8 cellular contexts compared by ENCODE assay signal in genomic region chr3:183883291-183884096, GRCh38. TPM values are rescaled to one million over a fixed set of nuclear protein-coding genes. Genes with fewer than 3 reads are reported as not detected.
DNase-seq lines count a peak whose midpoint lies in the region; ATAC-seq and TF ChIP-seq lines count a peak whose summit lies in the region.

No MANE protein-coding gene starts in this region.

- no peak for TF ChIP-seq RAD21 in HCT116 (IDR thresholded peaks at IDR 0.05; ENCODE audit: low read depth)

- no peaks in the 10 kb centered on the region for H4K20me1 ChIP-seq in HCT116 (ENCODE audit: insufficient read depth)

- H3K36me3 ChIP-seq in HCT116 (ENCODE audit: control insufficient read depth in 1 of 2, insufficient read depth in 2 of 2, low read length in 2 of 2) = no peaks in the 10 kb centered on the region

- H3K9me3 ChIP-seq in HCT116 (ENCODE audit: control insufficient read depth in 1 of 2, insufficient read depth in 1 of 2, low read depth in 1 of 2, low read length in 2 of 2) = no peaks in the 10 kb centered on the region

- H3K9me3 Mint-ChIP-seq in glutamatergic neuron (ENCODE audit: unreplicated experiment) = no peaks in the 10 kb centered on the region

- peaks cover 14% of the 10 kb centered on the region for H3K4me1 Mint-ChIP-seq in glutamatergic neuron (ENCODE audit: low read depth, unreplicated experiment)

- POLR2A ChIA-PET in HCT116 (lab: Charles Lee) = interaction anchor here (1.5 kb wide), 1 partner anchor 12 kb away, joined by 4 read pairs; no protein-coding TSS in a partner anchor

- TF ChIP-seq POLR2A in HCT116 (IDR thresholded peaks at IDR 0.05; ENCODE audit: borderline replicate concordance, extremely low read depth, insufficient read depth, insufficient read length) = no peak

- peaks cover 4% of the 10 kb centered on the region for H3K27me3 Mint-ChIP-seq in glutamatergic neuron (ENCODE audit: unreplicated experiment)

- H3K9me2 ChIP-seq in HCT116 (ENCODE audit: insufficient read depth) = no peaks in the 10 kb centered on the region

- H3K27me3 ChIP-seq in HCT116 (ENCODE audit: insufficient read depth, low read length) = no peaks in the 10 kb centered on the region

- DNase-seq in HCT116 (ENCODE audit: low read depth, low spot score) = no peak
- DNase-seq in glutamatergic neuron = no peak
- DNase-seq in stimulated activated CD4-positive, alpha-beta T cell treated with anti-CD3 and anti-CD28 coated beads, Interleukin-2, amount 100 ng/mL, for 48 hours = no peak
- no peak for DNase-seq in substantia nigra (lab: John Stamatoyannopoulos, UW)
- no peak for DNase-seq in caudate nucleus (lab: John Stamatoyannopoulos, UW)
- DNase-seq in hepatic stellate cell (ENCODE audit: low spot score) = no peak

- peak overlapping the region; percentile 91 for H3K9ac ChIP-seq in HCT116 (ENCODE audit: low read length)

- CTCF ChIA-PET in HCT116 (lab: Charles Lee) = interaction anchor here (0.7 to 1.6 kb wide), 3 partner anchors 10 to 58 kb away, joined by 3 to 9 read pairs (median 3); partner anchors contain the start of gene MAP6D1

- H3K27ac ChIP-seq in HCT116 (ENCODE audit: low read depth, low read length) = no peak overlapping the region; the same call in 1 of the 2 replicates
- peak overlapping the region in 15 of 21 experiments; percentile 83 to 95 (median 89) for H3K27ac ChIP-seq in skin epidermis
- H3K27ac ChIP-seq in substantia nigra (ENCODE audit: low read depth, low read length, poor library complexity, severe bottlenecking) = no peak overlapping the region
- no peak overlapping the region for H3K27ac ChIP-seq in caudate nucleus (ENCODE audit: low read depth, low read length)

- H3K4me3 Mint-ChIP-seq in glutamatergic neuron (ENCODE audit: unreplicated experiment) = peak overlapping the region; percentile 99

- peak overlapping the region; percentile 4 for H3K27ac Mint-ChIP-seq in glutamatergic neuron (ENCODE audit: unreplicated experiment)

- RAD21 ChIA-PET in HCT116 (lab: Charles Lee; ENCODE audit: low non-redundant PET in 1 of 2, low total read pairs in 2 of 2, uncharacterized antibody in 2 of 2, unreplicated experiment in 2 of 2) = no interaction called here

- H3K4me3 ChIP-seq in HCT116 (replicated peaks in 1 of 2; ENCODE audit: low read depth in 1 of 2, low read length in 2 of 2) = peak overlapping the region; percentile 99 to 100
- H3K4me3 ChIP-seq in WI38 (ENCODE audit: low read depth, low read length) = peak overlapping the region; percentile 98
- H3K4me3 ChIP-seq in skin epidermis = peak overlapping the region; percentile 82 to 99 (median 86)

- peak overlapping the region; percentile 93 for H3K4me2 ChIP-seq in HCT116 (ENCODE audit: low read length)

- TF ChIP-seq CTCF in HCT116 (IDR thresholded peaks at IDR 0.05 in 2 of 3, conservative IDR thresholded peaks at IDR 0.05 in 1 of 3; ENCODE audit: borderline replicate concordance in 1 of 3, insufficient read depth in 1 of 3, low read depth in 2 of 3, low read length in 2 of 3) (no peak), WI38 (IDR thresholded peaks at IDR 0.05; ENCODE audit: low read depth, low read length) (no peak), glutamatergic neuron (IDR thresholded peaks at IDR 0.05; ENCODE audit: partially characterized antibody, unreplicated experiment) (no peak)

- peaks cover 6 to 16% of the 10 kb centered on the region in 2 experiments; a peak in 3 of 4 replicates for H3K4me1 ChIP-seq in HCT116 (ENCODE audit: control insufficient read depth in 1 of 2, insufficient read depth in 2 of 2, low read length in 2 of 2)

- H3K79me2 ChIP-seq in HCT116 (ENCODE audit: insufficient read depth, low read length) = peaks cover 61% of the 10 kb centered on the region

- no peak overlapping the region for H2AFZ ChIP-seq in HCT116 (ENCODE audit: low read depth, low read length, poor library complexity, severe bottlenecking)

- ATAC-seq in HCT116 = no peak

- no peaks in the 10 kb centered on the region for H3K36me3 Mint-ChIP-seq in glutamatergic neuron (ENCODE audit: unreplicated experiment)

- BruUV-seq in HCT116 (replicated peaks; lab: Mats Ljungman, UMichigan) = TSS peak; percentile 63

- intact Hi-C loops in HCT116 (cut with micrococcal nuclease) = loop anchor here (5.0 to 10.0 kb wide), 2 partner anchors 416 to 759 kb away; no protein-coding TSS in a partner anchor

TF ChIP-seq in HCT116, 20 proteins besides CTCF, POLR2A, EP300 and RAD21:
- TF ChIP-seq TCF7L2 (IDR thresholded peaks at IDR 0.05; ENCODE audit: borderline replicate concordance, extremely low read depth, insufficient read depth, insufficient read length) (no peak), SRF (IDR thresholded peaks at IDR 0.05; ENCODE audit: low read depth) (no peak), POLR2AphosphoS5 (IDR thresholded peaks at IDR 0.05; ENCODE audit: low read depth, low read length) (no peak), CEBPB (IDR thresholded peaks at IDR 0.05; ENCODE audit: low read depth) (no peak), ZNF274 (IDR thresholded peaks at IDR 0.05; ENCODE audit: low read depth, low read length) (no peak), REST (IDR thresholded peaks at IDR 0.05; ENCODE audit: low read depth) (no peak), JUND (IDR thresholded peaks at IDR 0.05) (no peak), SP1 (IDR thresholded peaks at IDR 0.05; ENCODE audit: low read depth) (no peak), EZH2phosphoT487 (IDR thresholded peaks at IDR 0.05; ENCODE audit: borderline replicate concordance) (no peak), ZBTB33 (IDR thresholded peaks at IDR 0.05; ENCODE audit: extremely low read depth, insufficient replicate concordance, low read length) (no peak), ELF1 (IDR thresholded peaks at IDR 0.05; ENCODE audit: borderline replicate concordance, low read depth) (no peak), FOSL1 (IDR thresholded peaks at IDR 0.05; ENCODE audit: low read depth) (no peak), MAX (IDR thresholded peaks at IDR 0.05) (no peak), EZH2 (IDR thresholded peaks at IDR 0.05) (no peak), YY1 (IDR thresholded peaks at IDR 0.05; ENCODE audit: extremely low read depth, insufficient replicate concordance, low read depth, low read length) (no peak), ZFX (IDR thresholded peaks at IDR 0.05) (no peak), EGR1 (IDR thresholded peaks at IDR 0.05; ENCODE audit: low read depth) (no peak), SIN3A (IDR thresholded peaks at IDR 0.05; ENCODE audit: low read depth) (no peak), CBX3 (IDR thresholded peaks at IDR 0.05; ENCODE audit: low read depth) (no peak), ATF3 (IDR thresholded peaks at IDR 0.05) (no peak)

RNA-seq across cellular contexts. Expression of gene PARL, which starts 1.2 kb away (rescaled TPM):
- total RNA-seq in HCT116 (2021; ENCODE audit: unreplicated experiment) = 69.7 TPM
- polyA plus RNA-seq in HCT116 (2012) = 44.9 and 51.5 TPM in 2 replicates
- 58.5 TPM for total RNA-seq in glutamatergic neuron (ENCODE audit: unreplicated experiment)

RNA-seq across cellular contexts. Expression of gene MAP6D1, which starts 58.1 kb away (rescaled TPM):
- total RNA-seq in HCT116 (2021; ENCODE audit: unreplicated experiment) (5.3 TPM), glutamatergic neuron (ENCODE audit: unreplicated experiment) (10.2 TPM)
- polyA plus RNA-seq in HCT116 (2012) = 2.1 TPM in 2 replicates

Comparison
In these comparisons a context has a peak if more than half of its experiments do, and no peak if none do; other contexts are left out.
1. H3K27ac ChIP-seq: peak in skin epidermis (15 of 21); none in HCT116 (single experiment), substantia nigra (single experiment) and caudate nucleus (single experiment).
2. Peak in every context shown above with its lines, with median percentiles within 50 percentile points of each other: H3K4me3 ChIP-seq.